ENCODE assay signal across 9 cellular contexts in genomic region chr6:29747688-29748250, GRCh38. TPM values are rescaled to one million over a fixed set of nuclear protein-coding genes. Genes with fewer than 3 reads are reported as not detected.
DNase-seq lines count a peak whose midpoint lies in the region; ATAC-seq and TF ChIP-seq lines count a peak whose summit lies in the region.
"Had no signal": no experiment of that assay in that cellular context is flagged by ENCODE, and none has a peak within 500 bp of the region (broad histone marks: within the 10 kb centered on the region; RNA-seq: fewer than 3 reads in every experiment).

No MANE protein-coding gene starts in this region.

- no peak for TF ChIP-seq CTCF in MCF 10A (IDR thresholded peaks at IDR 0.05; ENCODE audit: unreplicated experiment)

- H3K27ac ChIP-seq in mesodermal cell (ENCODE audit: low read depth, low read length, severe bottlenecking), result no peak overlapping the region
- H3K27ac ChIP-seq: HL-60 had no signal

- no TSS peak for BruUV-seq in MCF 10A (replicated peaks; lab: Mats Ljungman, UMichigan)

- H3K4me1 ChIP-seq in mesodermal cell (ENCODE audit: control insufficient read depth, insufficient read depth, low read length, poor library complexity, severe bottlenecking), result no peaks in the 10 kb centered on the region

- CTCF ChIA-PET in MCF 10A (lab: Yijun Ruan, JAX), result interaction anchor here (0.6 to 3.2 kb wide), 6 partner anchors 10 to 390 kb away, joined by 3 to 20 read pairs (median 3); no protein-coding TSS in a partner anchor

- WGBS in mesodermal cell (ENCODE audit: insufficient coverage in 2 of 2), 2 experiments, result 78 to 85% methylated on average over 6 to 7 of the region's 8 CpGs

- H3K27ac Mint-ChIP-seq in stimulated activated naive CD8-positive, alpha-beta T cell treated with anti-CD3 and anti-CD28 coated beads, Interleukin-15, Interleukin-2, amounts not matched to agents 100 ng/mL and 50 ng/mL, for 24 hours, result no peak overlapping the region
- H3K27ac Mint-ChIP-seq in MCF 10A (ENCODE audit: low read depth, unreplicated experiment), result peak overlapping the region; percentile 90

- POLR2A ChIA-PET in MCF 10A (lab: Yijun Ruan, JAX), result interaction anchor here (0.6 to 1.9 kb wide), 4 partner anchors 13 to 1879 kb away, joined by 3 to 8 read pairs (median 5); partner anchors contain the start of gene POLR1H

- H3K4me3 Mint-ChIP-seq in stimulated activated naive CD8-positive, alpha-beta T cell treated with anti-CD3 and anti-CD28 coated beads, Interleukin-15, Interleukin-2, amounts not matched to agents 100 ng/mL and 50 ng/mL, for 24 hours, result peak overlapping the region; percentile 97
- H3K4me3 Mint-ChIP-seq in MCF 10A (ENCODE audit: unreplicated experiment), result peak overlapping the region; percentile 98

- no peaks in the 10 kb centered on the region for H3K9me3 Mint-ChIP-seq in stimulated activated naive CD8-positive, alpha-beta T cell treated with anti-CD3 and anti-CD28 coated beads, Interleukin-15, Interleukin-2, amounts not matched to agents 100 ng/mL and 50 ng/mL, for 24 hours
- no peaks in the 10 kb centered on the region for H3K9me3 Mint-ChIP-seq in MCF 10A (ENCODE audit: unreplicated experiment)

- ATAC-seq in stimulated activated naive CD8-positive, alpha-beta T cell treated with anti-CD3 and anti-CD28 coated beads, Interleukin-15, Interleukin-2, amounts not matched to agents 100 U/mL and 50 U/mL, for 24 hours, result no peak

- peaks cover 37% of the 10 kb centered on the region for H3K4me1 Mint-ChIP-seq in stimulated activated naive CD8-positive, alpha-beta T cell treated with anti-CD3 and anti-CD28 coated beads, Interleukin-15, Interleukin-2, amounts not matched to agents 100 ng/mL and 50 ng/mL, for 24 hours (ENCODE audit: low read depth)
- peaks cover 26% of the 10 kb centered on the region for H3K4me1 Mint-ChIP-seq in MCF 10A (ENCODE audit: insufficient read depth, unreplicated experiment)

- no peaks in the 10 kb centered on the region for H3K9me3 ChIP-seq in mesodermal cell (ENCODE audit: control insufficient read depth, low read length)

- H3K4me3 ChIP-seq in mesodermal cell (ENCODE audit: extremely low read depth, insufficient read depth, low read length, poor library complexity, severe bottlenecking), result peak overlapping the region; percentile 55

- no peaks in the 10 kb centered on the region for H3K36me3 Mint-ChIP-seq in stimulated activated naive CD8-positive, alpha-beta T cell treated with anti-CD3 and anti-CD28 coated beads, Interleukin-15, Interleukin-2, amounts not matched to agents 100 ng/mL and 50 ng/mL, for 24 hours (ENCODE audit: low read depth)
- H3K36me3 Mint-ChIP-seq in MCF 10A (ENCODE audit: insufficient read depth, unreplicated experiment), result peaks cover 6% of the 10 kb centered on the region

- H3K36me3 ChIP-seq in mesodermal cell (ENCODE audit: control insufficient read depth, insufficient read depth, low read length), result no peaks in the 10 kb centered on the region

- intact Hi-C loops in MCF 10A (cut with micrococcal nuclease), result no loop called here
- intact Hi-C loops in posterior vena cava (cut with DNase I), result loop anchor here in 1 of 2 donors (10.0 kb wide), 1 partner anchor 87 kb away; no protein-coding TSS in a partner anchor

- H3K27me3 Mint-ChIP-seq in stimulated activated naive CD8-positive, alpha-beta T cell treated with anti-CD3 and anti-CD28 coated beads, Interleukin-15, Interleukin-2, amounts not matched to agents 100 ng/mL and 50 ng/mL, for 24 hours, result no peaks in the 10 kb centered on the region
- H3K27me3 Mint-ChIP-seq in MCF 10A (ENCODE audit: insufficient read depth, unreplicated experiment), result no peaks in the 10 kb centered on the region

- no peak for DNase-seq in stimulated activated naive CD8-positive, alpha-beta T cell treated with anti-CD3 and anti-CD28 coated beads, Interleukin-15, Interleukin-2, amounts not matched to agents 100 U/mL and 50 U/mL, for 24 hours
- DNase-seq in MCF 10A (ENCODE audit: unreplicated experiment), result no peak
- no peak for DNase-seq in stimulated activated CD4-positive, alpha-beta T cell treated with anti-CD3 and anti-CD28 coated beads, Interleukin-2, amount 100 ng/mL, for 24 hours
- no peak for DNase-seq in EL
- no peak for DNase-seq in activated CD4-positive, alpha-beta T cell treated with anti-CD3 and anti-CD28 coated beads, Interleukin-2, amount 50 U/mL, for 48 hours
- no peak for DNase-seq in posterior vena cava (ENCODE audit: low spot score)

RNA-seq across cellular contexts. Expression of gene HLA-F, which starts 24.5 kb away (rescaled TPM):
- 16.9 and 28.5 TPM in 2 replicates for total RNA-seq in MCF 10A (2022)
- 1.6 TPM for polyA plus RNA-seq in mesodermal cell (2013, experiment 1 of 2)
- 0.51 TPM for polyA plus RNA-seq in mesodermal cell (2013, experiment 2 of 2)
- total RNA-seq in posterior vena cava, result 10 to 100 TPM; 31.5 to 61.8 TPM
